10 cellular contexts compared by ENCODE assay signal in genomic region chr1:27152829-27153548, GRCh38. TPM values are rescaled to one million over a fixed set of nuclear protein-coding genes. Genes with fewer than 3 reads are reported as not detected.
DNase-seq lines count a peak whose midpoint lies in the region; ATAC-seq and TF ChIP-seq lines count a peak whose summit lies in the region.
"Had no signal": no experiment of that assay in that cellular context is flagged by ENCODE, and none has a peak within 500 bp of the region (broad histone marks: within the 10 kb centered on the region; RNA-seq: fewer than 3 reads in every experiment).

No MANE protein-coding gene starts in this region.

- peaks cover 4% of the 10 kb centered on the region for H3K36me3 Mint-ChIP-seq in T-helper 17 cell (ENCODE audit: low read depth)

- peak overlapping the region; percentile 98 for H3K27ac Mint-ChIP-seq in T-helper 17 cell

- no peaks in the 10 kb centered on the region for H3K27me3 Mint-ChIP-seq in T-helper 17 cell

- DNase-seq in T-helper 17 cell (no peak), fibroblast of the aortic adventitia (ENCODE audit: low read depth) (peak; percentile 24), retinal pigment epithelial cell (ENCODE audit: low read depth) (no peak), SHP77 treated with DMSO at 0.1 percent for 48 hours (lab: John Stamatoyannopoulos, UW) (no peak), ureter (ENCODE audit: low spot score) (no peak)
- DNase-seq: effector memory CD4-positive, alpha-beta T cell; NCI-H524 treated with DMSO at 0.1 percent for 48 hours had no signal

- H3K4me3 Mint-ChIP-seq in T-helper 17 cell = peak overlapping the region; percentile 95

- no peak for TF ChIP-seq POLR2A in GM18505 (IDR thresholded peaks at IDR 0.05; ENCODE audit: borderline replicate concordance, extremely low read depth, insufficient read depth, insufficient read length)

- peak overlapping the region; percentile 67; the same call in 1 of the 2 replicates for H3K4me3 ChIP-seq in GM08714 (ENCODE audit: low read length)
- peak overlapping the region; percentile 81 for H3K4me3 ChIP-seq in fibroblast of the aortic adventitia (ENCODE audit: low read depth, low read length)
- H3K4me3 ChIP-seq in retinal pigment epithelial cell (ENCODE audit: low read length) = peak overlapping the region; percentile 68

- H3K4me1 Mint-ChIP-seq in T-helper 17 cell = peaks cover 49% of the 10 kb centered on the region

- ATAC-seq in T-helper 17 cell = no peak
- no peak for ATAC-seq in GM18505 (IDR thresholded peaks at IDR 0.05; ENCODE audit: unreplicated experiment)
- no peak for ATAC-seq in HG02759 (IDR thresholded peaks at IDR 0.05; ENCODE audit: unreplicated experiment)

- H3K9me3 ChIP-seq in T-helper 17 cell (ENCODE audit: control insufficient read depth, low read length, poor library complexity, severe bottlenecking) = no peaks in the 10 kb centered on the region

- TF ChIP-seq CTCF in fibroblast of the aortic adventitia (IDR thresholded peaks at IDR 0.05; ENCODE audit: insufficient read depth, low read length) = no peak
- TF ChIP-seq CTCF in retinal pigment epithelial cell (conservative IDR thresholded peaks at IDR 0.05; ENCODE audit: low read depth, low read length) = no peak

RNA-seq across cellular contexts. Expression of gene SLC9A1, which starts 1.9 kb away (rescaled TPM):
- 10 to 100 TPM; 21.4 to 30.4 TPM for total RNA-seq in T-helper 17 cell
- 1.3 and 7.4 TPM in 2 replicates for total RNA-seq in fibroblast of the aortic adventitia (ENCODE audit: low replicate concordance)
- total RNA-seq in ureter = 79.4 TPM
